Comparison of ENCODE assay signal across 1 cellular context in the genomic region with DNA sequence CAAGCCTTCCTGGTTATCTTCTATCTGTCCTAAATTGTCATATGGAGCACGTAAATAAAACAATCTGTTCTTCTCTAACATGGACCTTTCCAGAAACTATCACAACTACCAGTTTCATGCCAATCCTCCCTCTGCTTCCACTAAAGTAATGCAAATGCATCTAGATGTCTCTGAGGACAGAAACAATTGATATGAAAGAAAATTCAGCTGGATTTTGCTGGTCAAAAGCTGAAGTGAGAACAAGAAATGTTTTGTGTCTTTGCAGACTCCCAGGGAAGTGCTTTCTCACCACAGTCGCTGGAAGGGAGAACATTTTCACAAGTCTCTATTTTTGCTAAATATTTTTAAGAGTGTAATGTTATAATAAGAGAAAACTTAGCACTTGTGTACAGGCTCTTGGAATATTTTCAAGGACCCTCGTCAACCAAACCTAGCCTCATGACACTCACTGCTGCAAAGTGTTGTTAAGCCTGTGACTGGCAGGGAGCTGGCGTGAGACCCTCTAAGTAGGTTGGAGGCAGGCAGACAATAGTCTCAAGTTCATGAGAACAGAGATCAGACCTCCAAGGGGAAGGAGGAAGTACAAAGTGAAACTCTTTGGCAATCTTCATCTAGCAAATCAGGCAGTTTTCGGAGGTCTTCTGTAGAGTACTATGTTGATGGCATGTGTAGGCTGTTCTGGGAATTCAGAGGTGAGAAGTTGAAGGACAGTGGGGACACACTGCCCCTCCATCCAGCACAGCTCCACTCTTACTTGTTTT.
TF ChIP-seq lines count a peak whose summit lies in the region.

No MANE protein-coding gene starts in this region.

TF ChIP-seq in H1, 55 proteins besides CTCF, POLR2A, EP300 and RAD21:
- TF ChIP-seq TEAD4 (IDR thresholded peaks at IDR 0.05; ENCODE audit: low read depth, low read length) (no peak), RBBP5 (IDR thresholded peaks at IDR 0.05; ENCODE audit: borderline replicate concordance, low read depth, low read length) (no peak), NRF1 (IDR thresholded peaks at IDR 0.05; ENCODE audit: low read depth, low read length) (no peak), EGR1 (IDR thresholded peaks at IDR 0.05; ENCODE audit: borderline replicate concordance, low read depth, low read length) (no peak), SIN3A (conservative IDR thresholded peaks at IDR 0.05 in 1 of 2, IDR thresholded peaks at IDR 0.05 in 1 of 2; ENCODE audit: low read depth in 1 of 2, low read length in 2 of 2) (no peak), YY1 (IDR thresholded peaks at IDR 0.05; ENCODE audit: low read depth, low read length) (no peak), NANOG (IDR thresholded peaks at IDR 0.05; ENCODE audit: insufficient read depth, low read depth, low read length, poor library complexity, severe bottlenecking) (no peak), EZH2 (IDR thresholded peaks at IDR 0.05; ENCODE audit: low read depth, low read length, severe bottlenecking) (no peak), JUND (IDR thresholded peaks at IDR 0.05; ENCODE audit: low read length) (no peak), SRF (IDR thresholded peaks at IDR 0.05; ENCODE audit: low read depth, low read length) (no peak), TAF7 (optimal IDR thresholded peaks at IDR 0.05; ENCODE audit: borderline replicate concordance, low read depth, low read length) (no peak), TBP (IDR thresholded peaks at IDR 0.05; ENCODE audit: low read depth, low read length) (no peak), GTF2F1 (IDR thresholded peaks at IDR 0.05; ENCODE audit: borderline replicate concordance, low read depth, low read length) (no peak), SIRT6 (IDR thresholded peaks at IDR 0.05; ENCODE audit: low read length) (no peak), GABPA (IDR thresholded peaks at IDR 0.05; ENCODE audit: borderline replicate concordance, insufficient read depth, low read length) (no peak), RFX5 (IDR thresholded peaks at IDR 0.05; ENCODE audit: borderline replicate concordance, low read depth, low read length) (no peak)
- TF ChIP-seq, protein P1, sequence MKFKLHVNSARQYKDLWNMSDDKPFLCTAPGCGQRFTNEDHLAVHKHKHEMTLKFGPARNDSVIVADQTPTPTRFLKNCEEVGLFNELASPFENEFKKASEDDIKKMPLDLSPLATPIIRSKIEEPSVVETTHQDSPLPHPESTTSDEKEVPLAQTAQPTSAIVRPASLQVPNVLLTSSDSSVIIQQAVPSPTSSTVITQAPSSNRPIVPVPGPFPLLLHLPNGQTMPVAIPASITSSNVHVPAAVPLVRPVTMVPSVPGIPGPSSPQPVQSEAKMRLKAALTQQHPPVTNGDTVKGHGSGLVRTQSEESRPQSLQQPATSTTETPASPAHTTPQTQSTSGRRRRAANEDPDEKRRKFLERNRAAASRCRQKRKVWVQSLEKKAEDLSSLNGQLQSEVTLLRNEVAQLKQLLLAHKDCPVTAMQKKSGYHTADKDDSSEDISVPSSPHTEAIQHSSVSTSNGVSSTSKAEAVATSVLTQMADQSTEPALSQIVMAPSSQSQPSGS (IDR thresholded peaks at IDR 0.05; ENCODE audit: low read length) = no peak
- TF ChIP-seq, protein P2, sequence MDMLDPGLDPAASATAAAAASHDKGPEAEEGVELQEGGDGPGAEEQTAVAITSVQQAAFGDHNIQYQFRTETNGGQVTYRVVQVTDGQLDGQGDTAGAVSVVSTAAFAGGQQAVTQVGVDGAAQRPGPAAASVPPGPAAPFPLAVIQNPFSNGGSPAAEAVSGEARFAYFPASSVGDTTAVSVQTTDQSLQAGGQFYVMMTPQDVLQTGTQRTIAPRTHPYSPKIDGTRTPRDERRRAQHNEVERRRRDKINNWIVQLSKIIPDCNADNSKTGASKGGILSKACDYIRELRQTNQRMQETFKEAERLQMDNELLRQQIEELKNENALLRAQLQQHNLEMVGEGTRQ (IDR thresholded peaks at IDR 0.05; ENCODE audit: low read length) = no peak
- TF ChIP-seq, protein P3, sequence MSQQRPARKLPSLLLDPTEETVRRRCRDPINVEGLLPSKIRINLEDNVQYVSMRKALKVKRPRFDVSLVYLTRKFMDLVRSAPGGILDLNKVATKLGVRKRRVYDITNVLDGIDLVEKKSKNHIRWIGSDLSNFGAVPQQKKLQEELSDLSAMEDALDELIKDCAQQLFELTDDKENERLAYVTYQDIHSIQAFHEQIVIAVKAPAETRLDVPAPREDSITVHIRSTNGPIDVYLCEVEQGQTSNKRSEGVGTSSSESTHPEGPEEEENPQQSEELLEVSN (IDR thresholded peaks at IDR 0.05) = no peak
